ENCODE assay signal across 8 cellular contexts in the genomic region with DNA sequence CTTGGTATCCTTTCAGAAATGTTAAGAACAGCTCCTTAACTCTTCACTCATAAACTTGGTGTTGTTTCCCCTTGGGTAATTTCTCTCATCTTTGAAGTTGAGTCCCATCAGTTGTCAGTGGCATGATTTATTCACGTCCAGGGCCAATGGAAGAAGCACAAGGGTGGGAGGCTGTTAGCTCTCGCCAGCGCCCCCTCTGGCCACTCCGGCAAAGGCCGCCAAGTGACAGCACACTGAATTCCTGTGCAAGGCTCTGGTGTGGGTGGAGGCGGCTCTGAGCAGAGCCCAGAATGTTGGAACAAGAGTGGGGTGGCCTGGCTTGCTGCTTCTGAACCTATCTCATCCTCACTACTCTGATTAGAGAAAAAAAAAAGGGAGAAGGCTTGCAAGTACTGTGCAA. TPM values are rescaled to one million over a fixed set of nuclear protein-coding genes. Genes with fewer than 3 reads are reported as not detected.
A peak's percentile ranks its signal among the peaks of the same experiment; 100 is the strongest.
DNase-seq lines count a peak whose midpoint lies in the region; TF ChIP-seq lines count a peak whose summit lies in the region.
"Had no signal": no experiment of that assay in that cellular context is flagged by ENCODE, and none has a peak within 500 bp of the region (broad histone marks: within the 10 kb centered on the region; RNA-seq: fewer than 3 reads in every experiment).

No MANE protein-coding gene starts in this region.

- H3K9me3 Mint-ChIP-seq in endothelial cell (ENCODE audit: unreplicated experiment): no peaks in the 10 kb centered on the region
- H3K9me3 Mint-ChIP-seq: T-helper 1 cell treated with Interleukin-12 subunit alpha and Interleukin-12 subunit beta and Interleukin-4 antibody, amounts not matched to agents 30 μg/mL and 1 μg/mL, for 36 hours had no signal

- H3K27ac Mint-ChIP-seq in endothelial cell (ENCODE audit: unreplicated experiment): no peak overlapping the region
- H3K27ac Mint-ChIP-seq: T-helper 1 cell treated with Interleukin-12 subunit alpha and Interleukin-12 subunit beta and Interleukin-4 antibody, amounts not matched to agents 30 μg/mL and 1 μg/mL, for 36 hours had no signal

- peak overlapping the region; percentile 60 for H2BK120ac ChIP-seq in trophoblast cell (ENCODE audit: insufficient read depth, low read length, poor library complexity)

- H3K4ac ChIP-seq in trophoblast cell (ENCODE audit: low read depth, low read length): no peak overlapping the region

- H3K23ac ChIP-seq in trophoblast cell (ENCODE audit: low read length): no peak overlapping the region

- H2AK5ac ChIP-seq in trophoblast cell (ENCODE audit: low read length): peak overlapping the region; percentile 69

- no peak overlapping the region for H3K9ac ChIP-seq in trophoblast cell (ENCODE audit: low read length)

- peak overlapping the region; percentile 77 for H4K91ac ChIP-seq in trophoblast cell (ENCODE audit: low read depth, low read length)

- peak overlapping the region; percentile 19 for H4K8ac ChIP-seq in trophoblast cell (ENCODE audit: low read depth, low read length)

- H3K4me3 ChIP-seq in trophoblast cell (ENCODE audit: low read depth, low read length): no peak overlapping the region

- peak overlapping the region; percentile 91 for H2BK12ac ChIP-seq in trophoblast cell (ENCODE audit: low read length)

- H3K4me3 Mint-ChIP-seq in endothelial cell (ENCODE audit: unreplicated experiment): no peak overlapping the region
- H3K4me3 Mint-ChIP-seq: T-helper 1 cell treated with Interleukin-12 subunit alpha and Interleukin-12 subunit beta and Interleukin-4 antibody, amounts not matched to agents 30 μg/mL and 1 μg/mL, for 36 hours had no signal

- peaks cover 0 to 2% of the 10 kb centered on the region in 2 experiments for H3K36me3 ChIP-seq in trophoblast cell (ENCODE audit: control insufficient read depth in 1 of 2, insufficient read depth in 2 of 2, low read length in 2 of 2)

- no peaks in the 10 kb centered on the region for H3K36me3 Mint-ChIP-seq in endothelial cell (ENCODE audit: low read depth, unreplicated experiment)

- no peaks in the 10 kb centered on the region for H3K4me1 Mint-ChIP-seq in endothelial cell (ENCODE audit: unreplicated experiment)

- H2BK5ac ChIP-seq in trophoblast cell (ENCODE audit: low read depth, low read length, poor library complexity): peak overlapping the region; percentile 68

- H3K27ac ChIP-seq in trophoblast cell (ENCODE audit: low read depth, low read length): no peak overlapping the region

- H3K27me3 ChIP-seq in trophoblast cell (ENCODE audit: insufficient read depth, low read length): no peaks in the 10 kb centered on the region

- WGBS in trophoblast cell (ENCODE audit: extremely low coverage, insufficient coverage, insufficient read length): no CpG with 5 or more reads among the region's 6 CpGs

- peaks cover 6% of the 10 kb centered on the region in 2 experiments for H3K4me1 ChIP-seq in trophoblast cell (ENCODE audit: control insufficient read depth in 1 of 2, insufficient read depth in 2 of 2, low read length in 2 of 2)

- H3K79me1 ChIP-seq in trophoblast cell (ENCODE audit: low read length): peaks cover 15% of the 10 kb centered on the region

- peak overlapping the region; percentile 70 for H4K12ac ChIP-seq in trophoblast cell (ENCODE audit: low read depth, low read length)

- H3K79me2 ChIP-seq in trophoblast cell (ENCODE audit: control insufficient read depth, insufficient read depth, low read length, poor library complexity): peaks cover 2% of the 10 kb centered on the region

- H2AFZ ChIP-seq in trophoblast cell (ENCODE audit: insufficient read depth, low read length, poor library complexity): no peak overlapping the region

- DNase-seq in GM10266 (ENCODE audit: extremely low spot score) (no peak), NAMALWA (ENCODE audit: low spot score) (peak; percentile 65), endothelial cell (ENCODE audit: low spot score) (peak; percentile 76), trophoblast cell (peak in 1 of 2 donors; percentile 19), HuH-7.5 (ENCODE audit: low spot score) (no peak), NCI-H1105 (lab: John Stamatoyannopoulos, UW) (no peak), D341Med (ENCODE audit: low spot score) (no peak)

- TF ChIP-seq CTCF in GM10266 (IDR thresholded peaks at IDR 0.05; ENCODE audit: control insufficient read depth, insufficient read depth, low read depth, missing control alignments): peak; percentile 26
- peak; percentile 85 for TF ChIP-seq CTCF in endothelial cell (IDR thresholded peaks at IDR 0.05; ENCODE audit: unreplicated experiment)

- no peak overlapping the region for H3K14ac ChIP-seq in trophoblast cell (ENCODE audit: low read length)

- no peak overlapping the region for H3K18ac ChIP-seq in trophoblast cell (ENCODE audit: low read length)

- H3K27me3 Mint-ChIP-seq in endothelial cell (ENCODE audit: unreplicated experiment): no peaks in the 10 kb centered on the region

- no peak overlapping the region for H3K4me2 ChIP-seq in trophoblast cell (ENCODE audit: low read length)

- no peaks in the 10 kb centered on the region for H3K9me3 ChIP-seq in trophoblast cell (ENCODE audit: insufficient read depth, low read depth, low read length)

RNA-seq across cellular contexts. Expression of gene MEDAG, which starts 13.1 kb away (rescaled TPM):
- 0.77 TPM for total RNA-seq in endothelial cell (ENCODE audit: unreplicated experiment)
- polyA plus RNA-seq in trophoblast cell (2013): 0.58 and 0.63 TPM in 2 replicates

RNA-seq across cellular contexts. Expression of gene TEX26, which starts 39.5 kb away (rescaled TPM):
- total RNA-seq in endothelial cell (ENCODE audit: unreplicated experiment): not detected
- 0.12 TPM in 1 of 2 replicates, not detected in the other for polyA plus RNA-seq in trophoblast cell (2013)

Comparison
In these comparisons a context has a peak if more than half of its experiments do, and no peak if none do; other contexts are left out.
1. DNase-seq: peak in NAMALWA (single experiment) and endothelial cell (single experiment); none in GM10266 (single experiment), HuH-7.5 (single experiment), NCI-H1105 (single experiment) and D341Med (single experiment).